Comparison of ENCODE assay signal across 10 cellular contexts in genomic region chr2:218894168-218895157, GRCh38. TPM values are rescaled to one million over a fixed set of nuclear protein-coding genes. Genes with fewer than 3 reads are reported as not detected.
A peak's percentile ranks its signal among the peaks of the same experiment; 100 is the strongest.
DNase-seq lines count a peak whose midpoint lies in the region; ATAC-seq and TF ChIP-seq lines count a peak whose summit lies in the region.
"Had no signal": no experiment of that assay in that cellular context is flagged by ENCODE, and none has a peak within 500 bp of the region (broad histone marks: within the 10 kb centered on the region; RNA-seq: fewer than 3 reads in every experiment).

No MANE protein-coding gene starts in this region.

- H3K27me3 Mint-ChIP-seq in CD8-positive, alpha-beta memory T cell = peaks cover 0 to 20% of the 10 kb centered on the region in 2 donors
- H3K27me3 Mint-ChIP-seq in activated CD8-positive, alpha-beta T cell treated with anti-CD3 and anti-CD28 coated beads for 36 hours = peaks cover 13% of the 10 kb centered on the region

- no peak for TF ChIP-seq CTCF in activated CD8-positive, alpha-beta T cell treated with anti-CD3 and anti-CD28 coated beads for 36 hours (IDR thresholded peaks at IDR 0.05)
- TF ChIP-seq CTCF in GM20000 (IDR thresholded peaks at IDR 0.05; ENCODE audit: extremely low read depth, missing control alignments) = no peak

- ATAC-seq in activated CD8-positive, alpha-beta T cell treated with anti-CD3 and anti-CD28 coated beads for 36 hours = no peak
- no peak for ATAC-seq in left lobe of liver
- no peak for ATAC-seq in HG02623 (IDR thresholded peaks at IDR 0.05; ENCODE audit: unreplicated experiment)
- ATAC-seq in GM19351 (IDR thresholded peaks at IDR 0.05; ENCODE audit: unreplicated experiment) = no peak

- intact Hi-C loops in activated CD8-positive, alpha-beta T cell treated with anti-CD3 and anti-CD28 coated beads for 36 hours (cut with micrococcal nuclease) = no loop called here

- peak overlapping the region; percentile 57 to 83 (median 75) for H3K4me3 Mint-ChIP-seq in CD8-positive, alpha-beta memory T cell
- H3K4me3 Mint-ChIP-seq in activated CD8-positive, alpha-beta T cell treated with anti-CD3 and anti-CD28 coated beads for 36 hours = peak overlapping the region; percentile 79

- H3K4me3 ChIP-seq in CD8-positive, alpha-beta memory T cell (ENCODE audit: low read length) = peak overlapping the region; percentile 57
- H3K4me3 ChIP-seq: SJCRH30 had no signal

- no peak overlapping the region for H3K27ac ChIP-seq in CD8-positive, alpha-beta memory T cell (ENCODE audit: low read depth, low read length)
- H3K27ac ChIP-seq: SJCRH30 had no signal

- H3K9me3 Mint-ChIP-seq in CD8-positive, alpha-beta memory T cell = peaks cover 0 to 2% (median 0%) of the 10 kb centered on the region in 5 donors
- no peaks in the 10 kb centered on the region for H3K9me3 Mint-ChIP-seq in activated CD8-positive, alpha-beta T cell treated with anti-CD3 and anti-CD28 coated beads for 36 hours

- no peaks in the 10 kb centered on the region for H3K9me3 ChIP-seq in CD8-positive, alpha-beta memory T cell (ENCODE audit: low read length)
- H3K9me3 ChIP-seq: SJCRH30 had no signal

- CTCF ChIA-PET in CD8-positive, alpha-beta memory T cell (lab: Charles Lee) = interaction anchor here (15.8 kb wide), 1 partner anchor 16 kb away, joined by 1010 read pairs; the partner anchor contains the start of gene WNT10A
- CTCF ChIA-PET in activated CD8-positive, alpha-beta T cell treated with anti-CD3 and anti-CD28 coated beads for 36 hours (lab: Charles Lee) = interaction anchor here (0.9 to 16.7 kb wide), 4 partner anchors 16 to 88 kb away, joined by 3 to 1101 read pairs (median 4); partner anchors contain the start of gene WNT10A

- peak; percentile 27 for TF ChIP-seq POLR2A in GM19193 (IDR thresholded peaks at IDR 0.05; ENCODE audit: extremely low read depth, insufficient read depth, insufficient read length)

- H3K27me3 ChIP-seq in CD8-positive, alpha-beta memory T cell (ENCODE audit: insufficient read depth, low read length, poor library complexity, severe bottlenecking) = peaks cover under 1% of the 10 kb centered on the region
- H3K27me3 ChIP-seq: SJCRH30 had no signal

- no peak for DNase-seq in CD8-positive, alpha-beta memory T cell
- no peak for DNase-seq in activated CD8-positive, alpha-beta T cell treated with anti-CD3 and anti-CD28 coated beads for 36 hours
- DNase-seq in left lobe of liver (ENCODE audit: low spot score) (peak; percentile 18), GM20000 (ENCODE audit: low spot score) (no peak)
- no peak for DNase-seq in NK-92 treated with Interleukin-12 subunit alpha and Interleukin-12 subunit beta, amount 100 ng/mL, for 24 hours (lab: John Stamatoyannopoulos, UW)
- DNase-seq: NCI-H1092 treated with DMSO at 0.1 percent for 48 hours, SJCRH30 had no signal

- no peaks in the 10 kb centered on the region for H3K36me3 ChIP-seq in CD8-positive, alpha-beta memory T cell (ENCODE audit: insufficient read depth, low read length)
- H3K36me3 ChIP-seq: SJCRH30 had no signal

- peaks cover 67% of the 10 kb centered on the region for H3K4me1 ChIP-seq in CD8-positive, alpha-beta memory T cell (ENCODE audit: insufficient read depth, low read length)

- peak overlapping the region; percentile 54 to 99 (median 98) for H3K27ac Mint-ChIP-seq in CD8-positive, alpha-beta memory T cell
- peak overlapping the region; percentile 82 for H3K27ac Mint-ChIP-seq in activated CD8-positive, alpha-beta T cell treated with anti-CD3 and anti-CD28 coated beads for 36 hours

- POLR2A ChIA-PET in CD8-positive, alpha-beta memory T cell (lab: Charles Lee) = interaction anchor here (0.5 to 8.3 kb wide), 3 partner anchors 13 to 552 kb away, joined by 3 to 130 read pairs (median 3); partner anchors contain the start of gene WNT10A
- POLR2A ChIA-PET in activated CD8-positive, alpha-beta T cell treated with anti-CD3 and anti-CD28 coated beads for 36 hours (lab: Charles Lee) = interaction anchor here (1.1 to 9.6 kb wide), 2 partner anchors 16 to 498 kb away, joined by 4 to 284 read pairs; partner anchors contain the start of gene WNT10A

- peaks cover 0 to 2% (median 0%) of the 10 kb centered on the region in 3 donors for H3K36me3 Mint-ChIP-seq in CD8-positive, alpha-beta memory T cell
- H3K36me3 Mint-ChIP-seq in activated CD8-positive, alpha-beta T cell treated with anti-CD3 and anti-CD28 coated beads for 36 hours (ENCODE audit: low read depth) = peaks cover 12% of the 10 kb centered on the region

- H3K4me1 Mint-ChIP-seq in CD8-positive, alpha-beta memory T cell = peaks cover 52 to 73% (median 69%) of the 10 kb centered on the region in 3 donors
- H3K4me1 Mint-ChIP-seq in activated CD8-positive, alpha-beta T cell treated with anti-CD3 and anti-CD28 coated beads for 36 hours (ENCODE audit: low read depth) = peaks cover 61% of the 10 kb centered on the region

RNA-seq across cellular contexts. Expression of gene WNT10A, which starts 13.8 kb away (rescaled TPM):
- total RNA-seq in CD8-positive, alpha-beta memory T cell = 1 to 10 TPM; 1.0 to 1.5 TPM
- polyA plus RNA-seq in CD8-positive, alpha-beta memory T cell = 1.1 TPM
- 10 to 100 TPM; 27.9 to 29.2 TPM for total RNA-seq in activated CD8-positive, alpha-beta T cell treated with anti-CD3 and anti-CD28 coated beads for 36 hours
- not detected for total RNA-seq in left lobe of liver

RNA-seq across cellular contexts. Expression of gene WNT6, which starts 34.9 kb away (rescaled TPM):
- total RNA-seq in CD8-positive, alpha-beta memory T cell = under 1 TPM; 0.27 to 0.42 TPM
- 0.39 TPM for polyA plus RNA-seq in CD8-positive, alpha-beta memory T cell
- total RNA-seq in activated CD8-positive, alpha-beta T cell treated with anti-CD3 and anti-CD28 coated beads for 36 hours = under 1 TPM; 0.25 to 0.34 TPM
- 0.28 TPM for total RNA-seq in left lobe of liver

Comparison
In these comparisons a context has a peak if more than half of its experiments do, and no peak if none do; other contexts are left out.
1. RNA of gene WNT10A, which starts 13.8 kb away (total RNA-seq): 27.9 to 29.2 TPM in activated CD8-positive, alpha-beta T cell treated with anti-CD3 and anti-CD28 coated beads for 36 hours; 1.0 to 1.5 TPM in CD8-positive, alpha-beta memory T cell and not detected in left lobe of liver (single experiment); every median in the first group is over 10 times any median in the second.